20 cellular contexts compared by ENCODE assay signal in genomic region chr17:15029469-15029868, GRCh38.
A peak's percentile ranks its signal among the peaks of the same experiment; 100 is the strongest.
DNase-seq lines count a peak whose midpoint lies in the region; ATAC-seq and TF ChIP-seq lines count a peak whose summit lies in the region.
"Had no signal": no experiment of that assay in that cellular context is flagged by ENCODE, and none has a peak within 500 bp of the region (broad histone marks: within the 10 kb centered on the region; RNA-seq: fewer than 3 reads in every experiment).

No MANE protein-coding gene starts in this region.

- intact Hi-C loops in activated CD8-positive, alpha-beta T cell treated with anti-CD3 and anti-CD28 coated beads for 36 hours (cut with micrococcal nuclease), result no loop called here

- H3K27me3 ChIP-seq in SK-N-SH (ENCODE audit: insufficient read depth) (no peaks in the 10 kb centered on the region; the same call in 1 of the 2 replicates), neural progenitor cell (no peaks in the 10 kb centered on the region)
- H3K27me3 ChIP-seq: BLaER1 treated with 17β-estradiol and CSF1 and Interleukin-3, amounts not matched to agents 10 nM and 100 nM had no signal

- no peak overlapping the region for H2AFZ ChIP-seq in SK-N-SH (ENCODE audit: low read depth)
- H2AFZ ChIP-seq in neural progenitor cell (replicated peaks), result no peak overlapping the region

- H4K20me1 ChIP-seq in SK-N-SH (ENCODE audit: insufficient read depth) (no peaks in the 10 kb centered on the region), neural progenitor cell (ENCODE audit: low read depth) (no peaks in the 10 kb centered on the region)
- H4K20me1 ChIP-seq: BLaER1 treated with 17β-estradiol and CSF1 and Interleukin-3, amounts not matched to agents 10 nM and 100 nM had no signal

- no peaks in the 10 kb centered on the region for H3K4me1 ChIP-seq in SK-N-SH (ENCODE audit: control insufficient read depth in 1 of 2, insufficient read depth in 2 of 2, low read depth in 1 of 2, low read length in 1 of 2)
- H3K4me1 ChIP-seq in neural progenitor cell, result peaks cover 32% of the 10 kb centered on the region

- peaks cover 11% of the 10 kb centered on the region for H3K27me3 Mint-ChIP-seq in chondrocyte (ENCODE audit: low read depth)
- peaks cover 5% of the 10 kb centered on the region for H3K27me3 Mint-ChIP-seq in progenitor cell of endocrine pancreas
- peaks cover 3% of the 10 kb centered on the region for H3K27me3 Mint-ChIP-seq in neural progenitor cell (ENCODE audit: insufficient read depth, low read depth)
- peaks cover 9% of the 10 kb centered on the region for H3K27me3 Mint-ChIP-seq in activated CD8-positive, alpha-beta T cell treated with anti-CD3 and anti-CD28 coated beads for 36 hours

- H3K36me3 ChIP-seq in SK-N-SH (replicated peaks in 1 of 2; ENCODE audit: control insufficient read depth in 1 of 2, insufficient read depth in 2 of 2, low read length in 1 of 2) (no peaks in the 10 kb centered on the region), neural progenitor cell (no peaks in the 10 kb centered on the region)
- H3K36me3 ChIP-seq: BLaER1 treated with 17β-estradiol and CSF1 and Interleukin-3, amounts not matched to agents 10 nM and 100 nM had no signal

- H3K27ac Mint-ChIP-seq in chondrocyte (ENCODE audit: unreplicated experiment), result no peak overlapping the region
- H3K27ac Mint-ChIP-seq in progenitor cell of endocrine pancreas, result no peak overlapping the region
- H3K27ac Mint-ChIP-seq in neural progenitor cell, result no peak overlapping the region
- no peak overlapping the region for H3K27ac Mint-ChIP-seq in activated CD8-positive, alpha-beta T cell treated with anti-CD3 and anti-CD28 coated beads for 36 hours
- H3K27ac Mint-ChIP-seq: CD8-positive, alpha-beta memory T cell had no signal

- H3K4me1 Mint-ChIP-seq in chondrocyte (ENCODE audit: low read depth) (peaks cover 3% of the 10 kb centered on the region), progenitor cell of endocrine pancreas (ENCODE audit: low read depth) (peaks cover 9% of the 10 kb centered on the region), neural progenitor cell (peaks cover 38% of the 10 kb centered on the region)
- H3K4me1 Mint-ChIP-seq in activated CD8-positive, alpha-beta T cell treated with anti-CD3 and anti-CD28 coated beads for 36 hours (ENCODE audit: low read depth), result no peaks in the 10 kb centered on the region
- H3K4me1 Mint-ChIP-seq: CD8-positive, alpha-beta memory T cell had no signal

- peak; percentile 13; the same call in 1 of the 2 replicates for TF ChIP-seq CTCF in SK-N-SH (IDR thresholded peaks at IDR 0.05)
- TF ChIP-seq CTCF in LNCAP (IDR thresholded peaks at IDR 0.05), result peak; percentile 11; the same call in 1 of the 2 replicates
- peak; percentile 20 for TF ChIP-seq CTCF in chondrocyte (IDR thresholded peaks at IDR 0.05)
- TF ChIP-seq CTCF in progenitor cell of endocrine pancreas (IDR thresholded peaks at IDR 0.05; ENCODE audit: unreplicated experiment), result peak; percentile 8
- TF ChIP-seq CTCF in neural progenitor cell (IDR thresholded peaks at IDR 0.05), result no peak
- no peak for TF ChIP-seq CTCF in activated CD8-positive, alpha-beta T cell treated with anti-CD3 and anti-CD28 coated beads for 36 hours (IDR thresholded peaks at IDR 0.05)

- no peak for ATAC-seq in SK-N-SH treated with all-trans-retinoic acid at 6 μM for 48 hours
- no peak for ATAC-seq in activated CD8-positive, alpha-beta T cell treated with anti-CD3 and anti-CD28 coated beads for 36 hours

- no peaks in the 10 kb centered on the region for H3K9me2 ChIP-seq in SK-N-SH

- no peaks in the 10 kb centered on the region for H3K79me2 ChIP-seq in SK-N-SH (ENCODE audit: insufficient read depth)
- no peaks in the 10 kb centered on the region for H3K79me2 ChIP-seq in neural progenitor cell (ENCODE audit: low read depth)

- POLR2A ChIA-PET in SK-N-SH (lab: Yijun Ruan, JAX), result no interaction called here
- POLR2A ChIA-PET in activated CD8-positive, alpha-beta T cell treated with anti-CD3 and anti-CD28 coated beads for 36 hours (lab: Charles Lee), result no interaction called here

- H3K27ac ChIP-seq in SK-N-SH (ENCODE audit: low read depth in 2 of 2, low read length in 1 of 2) (no peak overlapping the region), neural progenitor cell (no peak overlapping the region)
- H3K27ac ChIP-seq: BLaER1 treated with 17β-estradiol and CSF1 and Interleukin-3, amounts not matched to agents 10 nM and 100 nM had no signal

- H3K36me3 Mint-ChIP-seq in chondrocyte (ENCODE audit: low read depth) (no peaks in the 10 kb centered on the region), progenitor cell of endocrine pancreas (ENCODE audit: insufficient read depth) (no peaks in the 10 kb centered on the region), neural progenitor cell (no peaks in the 10 kb centered on the region)
- H3K36me3 Mint-ChIP-seq in activated CD8-positive, alpha-beta T cell treated with anti-CD3 and anti-CD28 coated beads for 36 hours (ENCODE audit: low read depth), result no peaks in the 10 kb centered on the region
- H3K36me3 Mint-ChIP-seq: CD8-positive, alpha-beta memory T cell had no signal

- H3K4me3 Mint-ChIP-seq in chondrocyte (ENCODE audit: unreplicated experiment) (no peak overlapping the region), progenitor cell of endocrine pancreas (ENCODE audit: low read depth) (no peak overlapping the region), neural progenitor cell (no peak overlapping the region)
- no peak overlapping the region for H3K4me3 Mint-ChIP-seq in activated CD8-positive, alpha-beta T cell treated with anti-CD3 and anti-CD28 coated beads for 36 hours
- H3K4me3 Mint-ChIP-seq: CD8-positive, alpha-beta memory T cell had no signal

- no peak for TF ChIP-seq RAD21 in SK-N-SH (IDR thresholded peaks at IDR 0.05; ENCODE audit: low read length)

- no peak for TF ChIP-seq EP300 in SK-N-SH (IDR thresholded peaks at IDR 0.05; ENCODE audit: borderline replicate concordance in 1 of 2, low read depth in 1 of 2, low read length in 1 of 2)

- DNase-seq in SK-N-SH (no peak), chondrocyte (ENCODE audit: low spot score) (no peak), progenitor cell of endocrine pancreas (ENCODE audit: low spot score, unreplicated experiment) (no peak), NCI-H226 (no peak), neural progenitor cell (ENCODE audit: low spot score) (no peak)
- no peak for DNase-seq in activated CD8-positive, alpha-beta T cell treated with anti-CD3 and anti-CD28 coated beads for 36 hours
- DNase-seq: 8988T; Calu3; CD8-positive, alpha-beta memory T cell; GDM1; NCI-H1105; NCI-H2029 treated with DMSO at 0.1 percent for 48 hours; NCI-H345; NCI-H524; NCI-H82; OCI-M1; Right ventricle myocardium superior had no signal

- H3K4me3 ChIP-seq in SK-N-SH (ENCODE audit: low read depth in 2 of 2, low read length in 1 of 2), result no peak overlapping the region
- H3K4me3 ChIP-seq in neural progenitor cell, result no peak overlapping the region
- H3K4me3 ChIP-seq: BLaER1 treated with 17β-estradiol and CSF1 and Interleukin-3, amounts not matched to agents 10 nM and 100 nM had no signal

- CTCF ChIA-PET in SK-N-SH (lab: Yijun Ruan, JAX), result no interaction called here
- CTCF ChIA-PET in activated CD8-positive, alpha-beta T cell treated with anti-CD3 and anti-CD28 coated beads for 36 hours (lab: Charles Lee), result no interaction called here

- H3K9me3 Mint-ChIP-seq in chondrocyte (ENCODE audit: low read depth), result no peaks in the 10 kb centered on the region
- no peaks in the 10 kb centered on the region for H3K9me3 Mint-ChIP-seq in progenitor cell of endocrine pancreas (ENCODE audit: low read depth)
- H3K9me3 Mint-ChIP-seq in neural progenitor cell, result no peaks in the 10 kb centered on the region
- H3K9me3 Mint-ChIP-seq in activated CD8-positive, alpha-beta T cell treated with anti-CD3 and anti-CD28 coated beads for 36 hours, result no peaks in the 10 kb centered on the region
- H3K9me3 Mint-ChIP-seq: CD8-positive, alpha-beta memory T cell had no signal

- 0% methylated on average over 1 of the region's 1 CpG for WGBS in SK-N-SH (ENCODE audit: low lambda C conversion rate)

- H3K9me3 ChIP-seq in SK-N-SH, result no peaks in the 10 kb centered on the region
- no peaks in the 10 kb centered on the region for H3K9me3 ChIP-seq in neural progenitor cell (ENCODE audit: low read depth)

- H3F3A ChIP-seq in SK-N-SH (replicated peaks; ENCODE audit: insufficient read depth) (no peaks in the 10 kb centered on the region), neural progenitor cell (ENCODE audit: low read depth) (peaks cover 15% of the 10 kb centered on the region)

- H3K9ac ChIP-seq in SK-N-SH, result no peak overlapping the region
- no peak overlapping the region for H3K9ac ChIP-seq in neural progenitor cell
- H3K9ac ChIP-seq: BLaER1 treated with 17β-estradiol and CSF1 and Interleukin-3, amounts not matched to agents 10 nM and 100 nM had no signal

- H3K4me2 ChIP-seq in SK-N-SH (no peak overlapping the region), neural progenitor cell (no peak overlapping the region)
- H3K4me2 ChIP-seq: BLaER1 treated with 17β-estradiol and CSF1 and Interleukin-3, amounts not matched to agents 10 nM and 100 nM had no signal

TF ChIP-seq in SK-N-SH, 30 proteins besides CTCF, POLR2A, EP300 and RAD21 (continues in another document):
- TF ChIP-seq RXRA (IDR thresholded peaks at IDR 0.05; ENCODE audit: borderline replicate concordance, low read depth) (no peak), MAX (IDR thresholded peaks at IDR 0.05; ENCODE audit: low read depth) (no peak), RFX5 (IDR thresholded peaks at IDR 0.05; ENCODE audit: low read length) (no peak), NFIC (IDR thresholded peaks at IDR 0.05; ENCODE audit: borderline replicate concordance) (no peak)

TF ChIP-seq in SK-N-SH treated with all-trans-retinoic acid at 6 μM for 48 hours, 23 proteins besides CTCF, POLR2A, EP300 and RAD21:
- TF ChIP-seq ESRRG (CRISPR knock-in tag; IDR thresholded peaks at IDR 0.05) (no peak), ZC3H10 (CRISPR knock-in tag; IDR thresholded peaks at IDR 0.05) (no peak), SNAI2 (CRISPR knock-in tag; IDR thresholded peaks at IDR 0.05) (no peak), TCF4 (CRISPR knock-in tag; IDR thresholded peaks at IDR 0.05; ENCODE audit: borderline replicate concordance) (no peak)
- TF ChIP-seq, protein P1, sequence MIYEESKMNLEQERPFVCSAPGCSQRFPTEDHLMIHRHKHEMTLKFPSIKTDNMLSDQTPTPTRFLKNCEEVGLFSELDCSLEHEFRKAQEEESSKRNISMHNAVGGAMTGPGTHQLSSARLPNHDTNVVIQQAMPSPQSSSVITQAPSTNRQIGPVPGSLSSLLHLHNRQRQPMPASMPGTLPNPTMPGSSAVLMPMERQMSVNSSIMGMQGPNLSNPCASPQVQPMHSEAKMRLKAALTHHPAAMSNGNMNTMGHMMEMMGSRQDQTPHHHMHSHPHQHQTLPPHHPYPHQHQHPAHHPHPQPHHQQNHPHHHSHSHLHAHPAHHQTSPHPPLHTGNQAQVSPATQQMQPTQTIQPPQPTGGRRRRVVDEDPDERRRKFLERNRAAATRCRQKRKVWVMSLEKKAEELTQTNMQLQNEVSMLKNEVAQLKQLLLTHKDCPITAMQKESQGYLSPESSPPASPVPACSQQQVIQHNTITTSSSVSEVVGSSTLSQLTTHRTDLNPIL (CRISPR knock-in tag; IDR thresholded peaks at IDR 0.05; ENCODE audit: low read depth), result no peak

Comparison
In these comparisons a context has a peak if more than half of its experiments do, and no peak if none do; other contexts are left out.
1. CTCF ChIP-seq: peak in SK-N-SH (single experiment), LNCAP (single experiment), chondrocyte (single experiment) and progenitor cell of endocrine pancreas (single experiment); none in neural progenitor cell (single experiment) and activated CD8-positive, alpha-beta T cell treated with anti-CD3 and anti-CD28 coated beads for 36 hours (single experiment).